6 cellular contexts compared by ENCODE assay signal in the genomic region with DNA sequence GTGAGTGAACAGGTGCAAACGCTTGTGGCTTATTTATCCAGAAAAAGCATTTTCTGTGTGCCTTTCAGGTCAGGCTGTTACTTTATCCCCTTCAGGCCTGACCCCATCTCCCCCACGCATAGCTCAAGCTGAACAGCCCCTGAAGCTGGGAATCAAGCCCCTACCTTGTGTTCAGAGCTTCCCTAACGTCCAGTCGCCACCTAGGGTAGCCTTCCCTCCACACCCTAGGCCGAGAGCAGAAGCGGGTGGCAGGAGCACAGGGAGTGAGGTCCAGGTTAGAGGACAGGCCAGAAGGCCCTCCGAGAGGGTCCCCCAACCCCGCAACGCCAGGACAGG.
DNase-seq lines count a peak whose midpoint lies in the region; ATAC-seq and TF ChIP-seq lines count a peak whose summit lies in the region.

No MANE protein-coding gene starts in this region.

- H3K36me3 ChIP-seq in DOHH2 (ENCODE audit: control insufficient read depth, low read length) (peaks cover 14% of the 10 kb centered on the region; the same call in 1 of the 2 replicates), adipocyte (ENCODE audit: control insufficient read depth, insufficient read depth, low read length, severe bottlenecking) (peaks cover 20% of the 10 kb centered on the region), muscle layer of colon (ENCODE audit: insufficient read depth, low read length) (peaks cover 11% of the 10 kb centered on the region)

- H3K9me2 ChIP-seq in DOHH2 (replicated peaks; ENCODE audit: control insufficient read depth, low read length): no peaks in the 10 kb centered on the region

- TF ChIP-seq CTCF in DOHH2 (IDR thresholded peaks at IDR 0.05; ENCODE audit: low read depth, low read length, poor library complexity, severe bottlenecking): no peak

- H3K4me3 ChIP-seq in DOHH2 (ENCODE audit: low read length) (peak overlapping the region; percentile 72), adipocyte (ENCODE audit: low read length) (peak overlapping the region; percentile 78), muscle layer of colon (ENCODE audit: low read depth in 1 of 2, low read length in 2 of 2) (peak overlapping the region; percentile 22 to 56)

- no peak for DNase-seq in adipocyte (ENCODE audit: low read depth)
- DNase-seq in NCI-H2196 (lab: John Stamatoyannopoulos, UW; ENCODE audit: unreplicated experiment): no peak

- H3K27ac ChIP-seq in DOHH2 (ENCODE audit: low read depth, low read length) (no peak overlapping the region), muscle layer of colon (ENCODE audit: low read depth, low read length) (no peak overlapping the region)

- ATAC-seq in HG03039 (IDR thresholded peaks at IDR 0.05; ENCODE audit: unreplicated experiment) (no peak), GM21447 (IDR thresholded peaks at IDR 0.05; ENCODE audit: unreplicated experiment) (no peak)

- peaks cover 5% of the 10 kb centered on the region for H3F3A ChIP-seq in DOHH2 (ENCODE audit: control insufficient read depth, insufficient read depth)

- no peaks in the 10 kb centered on the region for H3K79me2 ChIP-seq in DOHH2 (ENCODE audit: control insufficient read depth, low read length)

- no peaks in the 10 kb centered on the region for H4K20me1 ChIP-seq in DOHH2 (ENCODE audit: control insufficient read depth, insufficient read depth, low read depth, low read length)

- H3K9ac ChIP-seq in adipocyte (ENCODE audit: low read length) (peak overlapping the region; percentile 58), muscle layer of colon (ENCODE audit: low read length) (no peak overlapping the region)

- peak overlapping the region; percentile 83 for H3K4me2 ChIP-seq in DOHH2 (ENCODE audit: low read length)

- peaks cover 12% of the 10 kb centered on the region for H3K27me3 ChIP-seq in DOHH2 (ENCODE audit: control insufficient read depth, low read length)
- peaks cover 5% of the 10 kb centered on the region for H3K27me3 ChIP-seq in adipocyte (replicated peaks; ENCODE audit: control insufficient read depth, insufficient read depth, low read length)
- no peaks in the 10 kb centered on the region for H3K27me3 ChIP-seq in muscle layer of colon (ENCODE audit: control insufficient read depth in 1 of 2, insufficient read depth in 2 of 2, low read length in 2 of 2)

- H3K4me1 ChIP-seq in DOHH2 (ENCODE audit: control insufficient read depth, low read length) (peaks cover 11% of the 10 kb centered on the region), adipocyte (ENCODE audit: control insufficient read depth, insufficient read depth, low read length) (peaks cover 6% of the 10 kb centered on the region), muscle layer of colon (ENCODE audit: insufficient read depth, low read length) (peaks cover 8% of the 10 kb centered on the region)

- H3K9me3 ChIP-seq in DOHH2 (ENCODE audit: control insufficient read depth, insufficient read depth, low read length) (no peaks in the 10 kb centered on the region), adipocyte (ENCODE audit: control insufficient read depth, low read length) (no peaks in the 10 kb centered on the region), muscle layer of colon (ENCODE audit: low read length) (no peaks in the 10 kb centered on the region)
